ENCODE assay signal across 10 cellular contexts in genomic region chr2:181517685-181518301, GRCh38.
DNase-seq lines count a peak whose midpoint lies in the region; ATAC-seq, FAIRE-seq and TF ChIP-seq lines count a peak whose summit lies in the region.
"Had no signal": no experiment of that assay in that cellular context is flagged by ENCODE, and none has a peak within 500 bp of the region (broad histone marks: within the 10 kb centered on the region; RNA-seq: fewer than 3 reads in every experiment).

No MANE protein-coding gene starts in this region.

- no peaks in the 10 kb centered on the region for H3K79me2 ChIP-seq in astrocyte (ENCODE audit: insufficient read depth, low read length)

- H3K27ac ChIP-seq in astrocyte (ENCODE audit: low read depth, low read length) (no peak overlapping the region), neuronal stem cell (replicated peaks; ENCODE audit: low read length) (no peak overlapping the region)

- H3K27me3 ChIP-seq in astrocyte (ENCODE audit: insufficient read depth, low read length): no peaks in the 10 kb centered on the region
- H3K27me3 ChIP-seq in neuronal stem cell (ENCODE audit: control insufficient read depth in 3 of 3, insufficient read depth in 3 of 3, low read depth in 1 of 3, low read length in 3 of 3): no peaks in the 10 kb centered on the region

- H3K23ac ChIP-seq in neuronal stem cell (ENCODE audit: low read depth, low read length, poor library complexity): no peak overlapping the region

- H3K9ac ChIP-seq in astrocyte (ENCODE audit: low read length) (no peak overlapping the region), neuronal stem cell (ENCODE audit: low read depth, low read length, poor library complexity) (no peak overlapping the region)

- H3K27me3 Mint-ChIP-seq in astrocyte (ENCODE audit: low read depth, unreplicated experiment): no peaks in the 10 kb centered on the region

- no peaks in the 10 kb centered on the region for H3K9me3 Mint-ChIP-seq in astrocyte (ENCODE audit: unreplicated experiment)

- no peaks in the 10 kb centered on the region for H3K4me1 ChIP-seq in astrocyte (ENCODE audit: insufficient read depth, low read length)
- no peaks in the 10 kb centered on the region for H3K4me1 ChIP-seq in mucosa of descending colon (ENCODE audit: low read depth)
- no peaks in the 10 kb centered on the region for H3K4me1 ChIP-seq in neuronal stem cell (ENCODE audit: control insufficient read depth in 2 of 2, insufficient read depth in 1 of 2, low read depth in 1 of 2, low read length in 2 of 2)

- H4K91ac ChIP-seq in neuronal stem cell (ENCODE audit: low read depth, low read length, poor library complexity): no peak overlapping the region

- no peak overlapping the region for H3K4ac ChIP-seq in neuronal stem cell (ENCODE audit: low read length)

- no peak overlapping the region for H3K14ac ChIP-seq in neuronal stem cell (ENCODE audit: low read length)

- ATAC-seq in mucosa of descending colon (peak; percentile 27), HG03469 (IDR thresholded peaks at IDR 0.05; ENCODE audit: unreplicated experiment) (no peak), HG02798 (IDR thresholded peaks at IDR 0.05; ENCODE audit: poor library complexity, unreplicated experiment) (no peak)

- H4K8ac ChIP-seq in neuronal stem cell (ENCODE audit: low read depth, low read length): no peak overlapping the region

- peaks cover 3% of the 10 kb centered on the region for H3K4me1 Mint-ChIP-seq in astrocyte (ENCODE audit: low read depth, unreplicated experiment)

- no peak for FAIRE-seq in astrocyte (lab: Jason Lieb, UNC)

- no peak overlapping the region for H3K4me3 Mint-ChIP-seq in astrocyte (ENCODE audit: unreplicated experiment)

- H3K36me3 Mint-ChIP-seq in astrocyte (ENCODE audit: low read depth, unreplicated experiment): no peaks in the 10 kb centered on the region

- H3K36me3 ChIP-seq in astrocyte (ENCODE audit: insufficient read depth, low read length): no peaks in the 10 kb centered on the region
- H3K36me3 ChIP-seq in mucosa of descending colon (ENCODE audit: low read depth): no peaks in the 10 kb centered on the region
- H3K36me3 ChIP-seq in neuronal stem cell (replicated peaks in 1 of 2; ENCODE audit: control insufficient read depth in 2 of 2, insufficient read depth in 2 of 2, low read length in 2 of 2): peaks cover 0 to 1% of the 10 kb centered on the region in 2 donors

- H3K18ac ChIP-seq in neuronal stem cell (ENCODE audit: low read length): no peak overlapping the region

- intact Hi-C loops in mucosa of descending colon (cut with DNase I, micrococcal nuclease): no loop called here

- H2BK15ac ChIP-seq in neuronal stem cell (ENCODE audit: low read length): no peak overlapping the region

- H4K20me1 ChIP-seq in astrocyte (ENCODE audit: insufficient read depth, low read length): no peaks in the 10 kb centered on the region

- no peaks in the 10 kb centered on the region for H3K79me1 ChIP-seq in neuronal stem cell (ENCODE audit: low read depth, low read length)

- no CpG with 5 or more reads among the region's 1 CpG for WGBS in neuronal stem cell (ENCODE audit: extremely low coverage in 2 of 2, insufficient read length in 2 of 2, insufficient replicate concordance in 1 of 2), 2 donors

- no peak overlapping the region for H2BK12ac ChIP-seq in neuronal stem cell (ENCODE audit: low read length)

- no peak overlapping the region for H3K4me3 ChIP-seq in astrocyte (ENCODE audit: insufficient read depth, low read depth, low read length)
- H3K4me3 ChIP-seq in mucosa of descending colon: no peak overlapping the region
- no peak overlapping the region for H3K4me3 ChIP-seq in neuronal stem cell (ENCODE audit: low read length in 2 of 2)

- TF ChIP-seq CTCF in astrocyte (IDR thresholded peaks at IDR 0.05; ENCODE audit: insufficient read depth, low read depth, low read length): no peak
- no peak for TF ChIP-seq CTCF in mucosa of descending colon (IDR thresholded peaks at IDR 0.05)

- no peak overlapping the region for H3K4me2 ChIP-seq in astrocyte (ENCODE audit: low read length)
- H3K4me2 ChIP-seq in neuronal stem cell (ENCODE audit: insufficient read depth, low read length, poor library complexity, severe bottlenecking): no peak overlapping the region

- DNase-seq in DMS53 (lab: John Stamatoyannopoulos, UW) (peak; percentile 44), NCI-H1694 (lab: John Stamatoyannopoulos, UW) (peak; percentile 59), astrocyte (ENCODE audit: low read depth) (peak; percentile 1), mucosa of descending colon (peak in 1 of 3 donors; percentile 25), epidermal melanocyte (ENCODE audit: insufficient read length, low spot score) (no peak), neuronal stem cell (ENCODE audit: low spot score) (no peak)
- DNase-seq: Calu3, NCI-H146 had no signal

- no peak overlapping the region for H2AK5ac ChIP-seq in neuronal stem cell (ENCODE audit: low read depth, low read length)

- no peak overlapping the region for H2AFZ ChIP-seq in astrocyte (ENCODE audit: low read depth, low read length)
- no peak overlapping the region for H2AFZ ChIP-seq in neuronal stem cell (ENCODE audit: low read length)

- no peak overlapping the region for H3K27ac Mint-ChIP-seq in astrocyte (ENCODE audit: unreplicated experiment)

- no peaks in the 10 kb centered on the region for H3K9me3 ChIP-seq in astrocyte (ENCODE audit: insufficient read depth, low read depth, low read length)
- no peaks in the 10 kb centered on the region for H3K9me3 ChIP-seq in mucosa of descending colon
- H3K9me3 ChIP-seq in neuronal stem cell (replicated peaks in 1 of 2; ENCODE audit: control insufficient read depth in 2 of 2, insufficient read depth in 1 of 2, low read depth in 1 of 2, low read length in 2 of 2): no peaks in the 10 kb centered on the region

- no peak overlapping the region for H2BK5ac ChIP-seq in neuronal stem cell (ENCODE audit: low read length)

- no peak overlapping the region for H2BK120ac ChIP-seq in neuronal stem cell (ENCODE audit: low read depth, low read length)

Comparison
In these comparisons a context has a peak if more than half of its experiments do, and no peak if none do; other contexts are left out.
1. DNase-seq: peak in DMS53 (single experiment), NCI-H1694 (single experiment) and astrocyte (single experiment); none in epidermal melanocyte (single experiment) and neuronal stem cell (single experiment).